Comparison of ENCODE assay signal across 21 cellular contexts in the genomic region with DNA sequence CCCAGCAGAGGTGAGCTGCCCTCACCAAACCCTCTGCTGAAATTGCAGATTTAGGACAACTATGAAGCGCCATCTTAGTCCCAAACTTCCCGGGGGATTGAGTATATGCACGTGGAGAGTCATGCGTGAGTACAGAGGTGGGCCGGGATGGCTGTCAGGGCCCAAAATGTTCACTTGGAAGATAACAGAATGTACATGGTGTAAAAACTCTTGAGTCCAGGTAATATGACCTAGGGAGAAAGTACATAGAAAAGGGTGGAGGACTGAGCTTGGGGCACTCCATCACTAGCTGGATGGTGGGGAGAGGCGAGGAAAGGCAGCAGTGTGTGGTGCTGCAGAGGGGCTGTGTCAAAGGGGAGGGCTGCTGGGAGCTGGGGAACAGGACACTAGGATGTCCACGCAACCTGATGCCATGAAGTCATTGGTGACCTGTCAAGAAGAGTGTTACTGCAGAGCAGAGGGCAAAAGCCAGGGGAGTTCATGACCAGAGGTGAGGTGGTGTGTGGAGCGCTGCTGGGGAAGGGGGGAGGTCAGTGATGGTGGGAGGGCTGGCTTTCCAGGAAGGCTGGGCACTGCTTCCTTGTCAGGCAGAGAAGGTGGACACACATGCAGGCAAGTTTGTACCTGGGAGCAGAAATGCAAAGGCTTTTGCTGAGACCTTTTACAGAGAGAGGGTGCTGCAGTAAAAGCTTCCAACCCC.
"Had no signal": no experiment of that assay in that cellular context is flagged by ENCODE, and none has a peak within 500 bp of the region (broad histone marks: within the 10 kb centered on the region; RNA-seq: fewer than 3 reads in every experiment).

No MANE protein-coding gene starts in this region.

- H3K36me3 Mint-ChIP-seq: activated CD8-positive, alpha-beta memory T cell treated with anti-CD3 and anti-CD28 coated beads, Interleukin-2, amount 10 ng/mL, durations not matched to agents 7 days and 5 days; activated naive CD4-positive, alpha-beta T cell treated with anti-CD3 and anti-CD28 coated beads, Interleukin-2, amount 50 U/mL, for 24 hours; naive B cell; stimulated activated effector memory CD8-positive, alpha-beta T cell treated with anti-CD3 and anti-CD28 coated beads, Interleukin-12 subunit alpha, Interleukin-12 subunit beta, amount 100 ng/mL, for 72 hours; T-cell had no signal

- H3K9me3 ChIP-seq: breast epithelium, gastroesophageal sphincter, right lobe of liver had no signal

- H3K36me3 ChIP-seq: breast epithelium, right lobe of liver had no signal

- H3K27me3 ChIP-seq: breast epithelium, gastroesophageal sphincter, hepatocyte, right lobe of liver had no signal

- ATAC-seq: activated CD4-positive, alpha-beta T cell treated with anti-CD3 and anti-CD28 coated beads for 36 hours; activated CD8-positive, alpha-beta memory T cell treated with anti-CD3 and anti-CD28 coated beads, Interleukin-2, amount 10 ng/mL, durations not matched to agents 7 days and 5 days; activated CD8-positive, alpha-beta T cell treated with anti-CD3 and anti-CD28 coated beads, Interleukin-2, amount 10 ng/mL, durations not matched to agents 7 days and 5 days; effector memory CD8-positive, alpha-beta T cell; gastroesophageal sphincter; left colon; right lobe of liver; stimulated activated effector memory CD8-positive, alpha-beta T cell treated with anti-CD3 and anti-CD28 coated beads, Interleukin-12 subunit alpha, Interleukin-12 subunit beta, amount 100 ng/mL, for 72 hours; T-cell had no signal

- H3K4me2 ChIP-seq: hepatocyte had no signal

- H3K4me1 Mint-ChIP-seq: activated CD4-positive, alpha-beta T cell treated with anti-CD3 and anti-CD28 coated beads for 36 hours; activated CD8-positive, alpha-beta memory T cell treated with anti-CD3 and anti-CD28 coated beads, Interleukin-2, amount 10 ng/mL, durations not matched to agents 7 days and 5 days; activated naive CD4-positive, alpha-beta T cell treated with anti-CD3 and anti-CD28 coated beads, Interleukin-2, amount 50 U/mL, for 24 hours; central memory CD8-positive, alpha-beta T cell; mesothelial cell of epicardium; naive B cell; stimulated activated effector memory CD8-positive, alpha-beta T cell treated with anti-CD3 and anti-CD28 coated beads, Interleukin-12 subunit alpha, Interleukin-12 subunit beta, amount 100 ng/mL, for 72 hours; T-cell had no signal

- H3K27me3 Mint-ChIP-seq: activated CD4-positive, alpha-beta T cell treated with anti-CD3 and anti-CD28 coated beads for 36 hours; activated CD8-positive, alpha-beta memory T cell treated with anti-CD3 and anti-CD28 coated beads, Interleukin-2, amount 10 ng/mL, durations not matched to agents 7 days and 5 days; activated naive CD4-positive, alpha-beta T cell treated with anti-CD3 and anti-CD28 coated beads, Interleukin-2, amount 50 U/mL, for 24 hours; central memory CD8-positive, alpha-beta T cell; stimulated activated naive CD8-positive, alpha-beta T cell treated with anti-CD3 and anti-CD28 coated beads, Interleukin-15, Interleukin-2, amounts not matched to agents 100 ng/mL and 50 ng/mL, for 24 hours; T-cell had no signal

- H3K27ac Mint-ChIP-seq: activated CD4-positive, alpha-beta T cell treated with anti-CD3 and anti-CD28 coated beads for 36 hours; activated CD8-positive, alpha-beta memory T cell treated with anti-CD3 and anti-CD28 coated beads, Interleukin-2, amount 10 ng/mL, durations not matched to agents 7 days and 5 days; activated CD8-positive, alpha-beta T cell treated with anti-CD3 and anti-CD28 coated beads, Interleukin-2, amount 10 ng/mL, durations not matched to agents 7 days and 5 days; activated naive CD4-positive, alpha-beta T cell treated with anti-CD3 and anti-CD28 coated beads, Interleukin-2, amount 50 U/mL, for 24 hours; effector memory CD8-positive, alpha-beta T cell; mesothelial cell of epicardium; stimulated activated effector memory CD8-positive, alpha-beta T cell treated with anti-CD3 and anti-CD28 coated beads, Interleukin-12 subunit alpha, Interleukin-12 subunit beta, amount 100 ng/mL, for 72 hours; stimulated activated naive CD8-positive, alpha-beta T cell treated with anti-CD3 and anti-CD28 coated beads, Interleukin-15, Interleukin-2, amounts not matched to agents 100 ng/mL and 50 ng/mL, for 24 hours; T-cell; T-helper 2 cell treated with Interferon-gamma antibody and Interleukin-4, amounts not matched to agents 5 μg/mL and 100 μg/mL, for 36 hours had no signal

- H2AFZ ChIP-seq: hepatocyte had no signal

- H3K4me3 ChIP-seq: breast epithelium, gastroesophageal sphincter, hepatocyte, right lobe of liver, skin epidermis had no signal

- H3K4me1 ChIP-seq: breast epithelium, right lobe of liver had no signal

- H3K4me3 Mint-ChIP-seq: activated CD4-positive, alpha-beta T cell treated with anti-CD3 and anti-CD28 coated beads for 36 hours; activated CD8-positive, alpha-beta memory T cell treated with anti-CD3 and anti-CD28 coated beads, Interleukin-2, amount 10 ng/mL, durations not matched to agents 7 days and 5 days; activated CD8-positive, alpha-beta T cell treated with anti-CD3 and anti-CD28 coated beads, Interleukin-2, amount 10 ng/mL, durations not matched to agents 7 days and 5 days; activated naive CD4-positive, alpha-beta T cell treated with anti-CD3 and anti-CD28 coated beads, Interleukin-2, amount 50 U/mL, for 24 hours; central memory CD8-positive, alpha-beta T cell; effector memory CD8-positive, alpha-beta T cell; mesothelial cell of epicardium; naive B cell; stimulated activated effector memory CD8-positive, alpha-beta T cell treated with anti-CD3 and anti-CD28 coated beads, Interleukin-12 subunit alpha, Interleukin-12 subunit beta, amount 100 ng/mL, for 72 hours; stimulated activated naive CD8-positive, alpha-beta T cell treated with anti-CD3 and anti-CD28 coated beads, Interleukin-15, Interleukin-2, amounts not matched to agents 100 ng/mL and 50 ng/mL, for 24 hours; T-cell; T-helper 2 cell treated with Interferon-gamma antibody and Interleukin-4, amounts not matched to agents 5 μg/mL and 100 μg/mL, for 36 hours had no signal

- H3K27ac ChIP-seq: breast epithelium, gastroesophageal sphincter, hepatocyte, right lobe of liver, skin epidermis had no signal

- H3K9me3 Mint-ChIP-seq: activated naive CD4-positive, alpha-beta T cell treated with anti-CD3 and anti-CD28 coated beads, Interleukin-2, amount 50 U/mL, for 24 hours; central memory CD8-positive, alpha-beta T cell; effector memory CD8-positive, alpha-beta T cell; mesothelial cell of epicardium; stimulated activated effector memory CD8-positive, alpha-beta T cell treated with anti-CD3 and anti-CD28 coated beads, Interleukin-12 subunit alpha, Interleukin-12 subunit beta, amount 100 ng/mL, for 72 hours; stimulated activated naive CD8-positive, alpha-beta T cell treated with anti-CD3 and anti-CD28 coated beads, Interleukin-15, Interleukin-2, amounts not matched to agents 100 ng/mL and 50 ng/mL, for 24 hours; T-cell; T-helper 2 cell treated with Interferon-gamma antibody and Interleukin-4, amounts not matched to agents 5 μg/mL and 100 μg/mL, for 36 hours had no signal

- DNase-seq: activated CD4-positive, alpha-beta T cell treated with anti-CD3 and anti-CD28 coated beads for 36 hours; activated CD4-positive, CD25-positive, alpha-beta regulatory T cell; activated CD8-positive, alpha-beta memory T cell treated with anti-CD3 and anti-CD28 coated beads, Interleukin-2, amount 10 ng/mL, durations not matched to agents 7 days and 5 days; activated CD8-positive, alpha-beta T cell treated with anti-CD3 and anti-CD28 coated beads, Interleukin-2, amount 10 ng/mL, durations not matched to agents 7 days and 5 days; effector memory CD8-positive, alpha-beta T cell; mammary epithelial cell; naive B cell; stimulated activated CD4-positive, alpha-beta T cell treated with anti-CD3 and anti-CD28 coated beads, Interleukin-4, amount 100 ng/mL, for 24 hours; T-cell had no signal
